Comparison of ENCODE assay signal across 30 cellular contexts in genomic region chr4:17712166-17712565, GRCh38.
"Had no signal": no experiment of that assay in that cellular context is flagged by ENCODE, and none has a peak within 500 bp of the region (broad histone marks: within the 10 kb centered on the region; RNA-seq: fewer than 3 reads in every experiment).

No MANE protein-coding gene starts in this region.

- H3K9me3 Mint-ChIP-seq: naive thymus-derived CD8-positive, alpha-beta T cell; natural killer cell treated with Interleukin-12 subunit alpha and Interleukin-12 subunit beta and Interleukin-15 and Interleukin-18, amount 100 ng/mL, for 72 hours; nephron progenitor cell; neural crest cell; stimulated activated effector memory CD8-positive, alpha-beta T cell treated with anti-CD3 and anti-CD28 coated beads, Interleukin-12 subunit alpha, Interleukin-12 subunit beta, amount 100 ng/mL, for 72 hours; stimulated activated naive B cell treated with anti-CD40 and anti-IgM and Interleukin-4, amounts not matched to agents 10 μg/mL and 1 μg/mL and 100 μg/mL, for 72 hours; stimulated activated naive CD8-positive, alpha-beta T cell treated with anti-CD3 and anti-CD28 coated beads, Interleukin-15, Interleukin-2, amounts not matched to agents 100 ng/mL and 50 ng/mL, for 24 hours had no signal

- H3K4me3 ChIP-seq: ovary, psoas muscle, right lobe of liver, sigmoid colon, stomach, thoracic aorta, thyroid gland, tibial nerve, upper lobe of right lung, uterus had no signal

- H3K9ac ChIP-seq: parathyroid adenoma had no signal

- H3K4me3 Mint-ChIP-seq: naive thymus-derived CD8-positive, alpha-beta T cell; natural killer cell treated with Interleukin-12 subunit alpha and Interleukin-12 subunit beta and Interleukin-15 and Interleukin-18, amount 100 ng/mL, for 72 hours; nephron progenitor cell; neural crest cell; stimulated activated effector memory CD8-positive, alpha-beta T cell treated with anti-CD3 and anti-CD28 coated beads, Interleukin-12 subunit alpha, Interleukin-12 subunit beta, amount 100 ng/mL, for 72 hours; stimulated activated naive B cell treated with anti-CD40 and anti-IgM and Interleukin-4, amounts not matched to agents 10 μg/mL and 1 μg/mL and 100 μg/mL, for 72 hours; stimulated activated naive CD8-positive, alpha-beta T cell treated with anti-CD3 and anti-CD28 coated beads, Interleukin-15, Interleukin-2, amounts not matched to agents 100 ng/mL and 50 ng/mL, for 24 hours had no signal

- H2AFZ ChIP-seq: parathyroid adenoma had no signal

- H3K27ac ChIP-seq: neutrophil, ovary, parathyroid adenoma, psoas muscle, right lobe of liver, sigmoid colon, stomach, thoracic aorta, thyroid gland, tibial nerve, upper lobe of right lung, uterus had no signal

- DNase-seq: naive thymus-derived CD8-positive, alpha-beta T cell; nephron progenitor cell; nucleus accumbens; ovary; posterior cingulate gyrus; psoas muscle; right cardiac atrium; right lobe of liver; sigmoid colon; small intestine; stimulated activated CD4-positive, alpha-beta T cell treated with anti-CD3 and anti-CD28 coated beads, Interleukin-15, amount 100 ng/mL, for 24 hours; stimulated activated CD4-positive, alpha-beta T cell treated with anti-CD3 and anti-CD28 coated beads, Interleukin-2, amount 100 ng/mL, for 24 hours; stimulated activated CD4-positive, alpha-beta T cell treated with anti-CD3 and anti-CD28 coated beads, Interleukin-2, amount 100 ng/mL, for 48 hours; stimulated activated CD4-positive, alpha-beta T cell treated with anti-CD3 and anti-CD28 coated beads, Interleukin-4, amount 100 ng/mL, for 24 hours; stimulated activated naive B cell treated with anti-CD40 and anti-IgM and Interleukin-4, amounts not matched to agents 10 μg/mL and 1 μg/mL and 100 μg/mL, for 72 hours; stimulated activated naive CD4-positive, alpha-beta T cell treated with Interleukin-2 at 50 U/mL for 16 hours; stomach; thyroid gland; trophoblast cell; upper lobe of right lung; uterus had no signal

- H3K4me1 ChIP-seq: parathyroid adenoma, psoas muscle, right lobe of liver, sigmoid colon, stomach, thyroid gland, tibial nerve, upper lobe of right lung, uterus had no signal

- H3K27ac Mint-ChIP-seq: natural killer cell treated with Interleukin-12 subunit alpha and Interleukin-12 subunit beta and Interleukin-15 and Interleukin-18, amount 100 ng/mL, for 72 hours; nephron progenitor cell; progenitor cell of endocrine pancreas; stimulated activated effector memory CD8-positive, alpha-beta T cell treated with anti-CD3 and anti-CD28 coated beads, Interleukin-12 subunit alpha, Interleukin-12 subunit beta, amount 100 ng/mL, for 72 hours; stimulated activated naive B cell treated with anti-CD40 and anti-IgM and Interleukin-4, amounts not matched to agents 10 μg/mL and 1 μg/mL and 100 μg/mL, for 72 hours; stimulated activated naive CD8-positive, alpha-beta T cell treated with anti-CD3 and anti-CD28 coated beads, Interleukin-15, Interleukin-2, amounts not matched to agents 100 ng/mL and 50 ng/mL, for 24 hours had no signal

- H3K4me1 Mint-ChIP-seq: naive thymus-derived CD8-positive, alpha-beta T cell; stimulated activated effector memory CD8-positive, alpha-beta T cell treated with anti-CD3 and anti-CD28 coated beads, Interleukin-12 subunit alpha, Interleukin-12 subunit beta, amount 100 ng/mL, for 72 hours; stimulated activated naive B cell treated with anti-CD40 and anti-IgM and Interleukin-4, amounts not matched to agents 10 μg/mL and 1 μg/mL and 100 μg/mL, for 72 hours had no signal

- H3K36me3 Mint-ChIP-seq: naive thymus-derived CD8-positive, alpha-beta T cell; natural killer cell treated with Interleukin-12 subunit alpha and Interleukin-12 subunit beta and Interleukin-15 and Interleukin-18, amount 100 ng/mL, for 72 hours; stimulated activated effector memory CD8-positive, alpha-beta T cell treated with anti-CD3 and anti-CD28 coated beads, Interleukin-12 subunit alpha, Interleukin-12 subunit beta, amount 100 ng/mL, for 72 hours; stimulated activated naive B cell treated with anti-CD40 and anti-IgM and Interleukin-4, amounts not matched to agents 10 μg/mL and 1 μg/mL and 100 μg/mL, for 72 hours had no signal

- H3K27me3 ChIP-seq: neutrophil, ovary, right lobe of liver, sigmoid colon, thyroid gland, tibial nerve, upper lobe of right lung, uterus had no signal

- H3K79me2 ChIP-seq: parathyroid adenoma had no signal

- H3K9me3 ChIP-seq: neutrophil, ovary, psoas muscle, right lobe of liver, sigmoid colon, stomach, thoracic aorta, thyroid gland, tibial nerve, upper lobe of right lung, uterus had no signal

- H3K36me3 ChIP-seq: neutrophil, ovary, right lobe of liver, sigmoid colon, stomach, thoracic aorta, thyroid gland, tibial nerve, upper lobe of right lung, uterus had no signal

- ATAC-seq: naive thymus-derived CD8-positive, alpha-beta T cell; natural killer cell treated with Interleukin-12 subunit alpha and Interleukin-12 subunit beta and Interleukin-15 and Interleukin-18, amount 100 ng/mL, for 72 hours; psoas muscle; right cardiac atrium; right lobe of liver; stimulated activated effector memory CD8-positive, alpha-beta T cell treated with anti-CD3 and anti-CD28 coated beads, Interleukin-12 subunit alpha, Interleukin-12 subunit beta, amount 100 ng/mL, for 72 hours; stimulated activated naive B cell treated with anti-CD40 and anti-IgM and Interleukin-4, amounts not matched to agents 10 μg/mL and 1 μg/mL and 100 μg/mL, for 72 hours; upper lobe of right lung had no signal
